32 cellular contexts compared by ENCODE assay signal in the genomic region with DNA sequence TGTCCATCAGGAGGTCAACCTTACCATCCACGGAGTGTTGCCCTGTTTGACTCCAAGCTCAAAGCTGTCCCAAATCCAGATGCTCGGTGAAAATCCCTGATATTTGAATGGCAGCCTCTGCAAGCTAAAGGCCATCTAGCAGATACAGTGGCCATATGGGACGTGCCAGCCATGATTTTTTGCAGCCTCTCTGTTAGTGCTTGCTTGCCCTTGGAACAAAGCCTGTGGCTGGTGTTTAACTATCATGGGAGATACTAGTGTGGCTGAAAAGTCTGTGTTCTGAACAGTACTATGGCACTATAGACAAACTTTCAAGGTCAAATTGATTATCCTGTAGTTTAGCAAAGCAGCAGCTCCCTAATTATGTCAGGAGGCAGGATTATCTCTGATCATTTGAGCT.
"Had no signal": no experiment of that assay in that cellular context is flagged by ENCODE, and none has a peak within 500 bp of the region (broad histone marks: within the 10 kb centered on the region; RNA-seq: fewer than 3 reads in every experiment).

No MANE protein-coding gene starts in this region.

- H3K27ac ChIP-seq: adrenal gland, ascending aorta, body of pancreas, brain microvascular endothelial cell, breast epithelium, cardiac muscle cell had no signal

- H3K9me3 ChIP-seq: adrenal gland, ascending aorta, body of pancreas had no signal

- H3K36me3 ChIP-seq: adrenal gland, ascending aorta, brain microvascular endothelial cell, breast epithelium, cardiac muscle cell had no signal

- H3K4me1 ChIP-seq: adrenal gland, body of pancreas, breast epithelium had no signal

- DNase-seq: activated effector memory CD4-positive, alpha-beta T cell treated with anti-CD3 and anti-CD28 coated beads, Interleukin-2, amount 50 U/mL, for 16 hours; activated effector memory CD4-positive, alpha-beta T cell treated with Interleukin-2 at 50 U/mL for 16 hours; activated gamma-delta T cell; activated gamma-delta T cell treated with Interleukin-2 at 50 U/mL for 16 hours; activated naive CD4-positive, alpha-beta T cell; activated naive CD4-positive, alpha-beta T cell treated with anti-CD3 and anti-CD28 coated beads for 36 hours; activated naive CD4-positive, alpha-beta T cell treated with anti-CD3 and anti-CD28 coated beads, Interleukin-2, amount 10 ng/mL, durations not matched to agents 7 days and 5 days; activated naive CD4-positive, alpha-beta T cell treated with anti-CD3 and anti-CD28 coated beads, Interleukin-2, amount 50 U/mL, for 16 hours; activated naive CD4-positive, alpha-beta T cell treated with Interleukin-2 at 50 U/mL for 16 hours; activated naive CD8-positive, alpha-beta T cell treated with anti-CD3 and anti-CD28 coated beads for 36 hours; activated naive CD8-positive, alpha-beta T cell treated with anti-CD3 and anti-CD28 coated beads, Interleukin-2, amount 10 ng/mL, durations not matched to agents 7 days and 5 days; activated naive CD8-positive, alpha-beta T cell treated with anti-CD3 and anti-CD28 coated beads, Interleukin-2, amount 50 U/mL, for 24 hours; activated T-cell treated with anti-CD3 and anti-CD28 coated beads, Interleukin-2, amount 50 U/mL, for 1 hour; activated T-cell treated with anti-CD3 and anti-CD28 coated beads, Interleukin-2, amount 50 U/mL, for 24 hours; activated T-cell treated with anti-CD3 and anti-CD28 coated beads, Interleukin-2, amount 50 U/mL, for 4 hours; activated T-cell treated with anti-CD3 and anti-CD28 coated beads, Interleukin-2, amount 50 U/mL, for 48 hours; activated T-cell treated with anti-CD3 and anti-CD28 coated beads, Interleukin-2, amount 50 U/mL, for 72 hours; adrenal gland; amniotic stem cell; amygdala; anterior cingulate cortex; aorta; body of pancreas; brain microvascular endothelial cell; caudate nucleus; central memory CD4-positive, alpha-beta T cell; cerebellar nuclear complex had no signal

- H3K4me3 ChIP-seq: adrenal gland, ascending aorta, body of pancreas, breast epithelium, cardiac muscle cell had no signal

- ATAC-seq: activated naive CD4-positive, alpha-beta T cell treated with anti-CD3 and anti-CD28 coated beads, Interleukin-2, amount 50 U/mL, for 72 hours; activated naive CD8-positive, alpha-beta T cell treated with anti-CD3 and anti-CD28 coated beads, Interleukin-2, amount 50 U/mL, for 24 hours; activated T-cell treated with anti-CD3 and anti-CD28 coated beads, Interleukin-2, amount 50 U/mL, for 4 hours; activated T-cell treated with anti-CD3 and anti-CD28 coated beads, Interleukin-2, amount 50 U/mL, for 72 hours; activated T-helper 17 cell treated with anti-CD3 and anti-CD28 coated beads, Interleukin-2, amount 50 U/mL, for 72 hours; body of pancreas had no signal

- H3K27me3 ChIP-seq: adrenal gland, ascending aorta, body of pancreas, brain microvascular endothelial cell, breast epithelium, cardiac muscle cell had no signal
